ENCODE assay signal across 8 cellular contexts in genomic region chr18:2994603-2995432, GRCh38. TPM values are rescaled to one million over a fixed set of nuclear protein-coding genes. Genes with fewer than 3 reads are reported as not detected.
DNase-seq lines count a peak whose midpoint lies in the region; ATAC-seq, FAIRE-seq and TF ChIP-seq lines count a peak whose summit lies in the region.

No MANE protein-coding gene starts in this region.

- H3K4me3 Mint-ChIP-seq in astrocyte (ENCODE audit: unreplicated experiment) (no peak overlapping the region), neural progenitor cell (no peak overlapping the region)

- FAIRE-seq in astrocyte (lab: Jason Lieb, UNC), result no peak

- H3K4me1 Mint-ChIP-seq in astrocyte (ENCODE audit: low read depth, unreplicated experiment), result peaks cover 10% of the 10 kb centered on the region
- peaks cover 22% of the 10 kb centered on the region for H3K4me1 Mint-ChIP-seq in neural progenitor cell

- no peaks in the 10 kb centered on the region for H3K9me3 Mint-ChIP-seq in astrocyte (ENCODE audit: unreplicated experiment)
- H3K9me3 Mint-ChIP-seq in neural progenitor cell, result peaks cover 24% of the 10 kb centered on the region

- H3K27ac Mint-ChIP-seq in astrocyte (ENCODE audit: unreplicated experiment) (peak overlapping the region; percentile 47), neural progenitor cell (no peak overlapping the region)

- H3K36me3 ChIP-seq in astrocyte (ENCODE audit: insufficient read depth, low read length) (no peaks in the 10 kb centered on the region), neural progenitor cell (no peaks in the 10 kb centered on the region)

- H3K9ac ChIP-seq in astrocyte (ENCODE audit: low read length), result no peak overlapping the region
- H3K9ac ChIP-seq in neural progenitor cell, result no peak overlapping the region

- H3K9me3 ChIP-seq in astrocyte (ENCODE audit: insufficient read depth, low read depth, low read length), result no peaks in the 10 kb centered on the region
- H3K9me3 ChIP-seq in neural progenitor cell (ENCODE audit: low read depth), result no peaks in the 10 kb centered on the region

- H3K27ac ChIP-seq in astrocyte (ENCODE audit: low read depth, low read length), result no peak overlapping the region
- H3K27ac ChIP-seq in neural progenitor cell, result no peak overlapping the region

- peaks cover 7% of the 10 kb centered on the region for H3K4me1 ChIP-seq in astrocyte (ENCODE audit: insufficient read depth, low read length)
- H3K4me1 ChIP-seq in neural progenitor cell, result peaks cover 10% of the 10 kb centered on the region

- peaks cover 35% of the 10 kb centered on the region for H4K20me1 ChIP-seq in astrocyte (ENCODE audit: insufficient read depth, low read length)
- H4K20me1 ChIP-seq in neural progenitor cell (ENCODE audit: low read depth), result peaks cover 35% of the 10 kb centered on the region

- H3K27me3 Mint-ChIP-seq in astrocyte (ENCODE audit: low read depth, unreplicated experiment) (no peaks in the 10 kb centered on the region), neural progenitor cell (ENCODE audit: insufficient read depth, low read depth) (peaks cover 2% of the 10 kb centered on the region)

- peak; percentile 79 for ATAC-seq in GM18517 (IDR thresholded peaks at IDR 0.05; ENCODE audit: unreplicated experiment)
- ATAC-seq in HG02943 (IDR thresholded peaks at IDR 0.05; ENCODE audit: low read depth, unreplicated experiment), result peak; percentile 60

- no peaks in the 10 kb centered on the region for H3K27me3 ChIP-seq in astrocyte (ENCODE audit: insufficient read depth, low read length)
- no peaks in the 10 kb centered on the region for H3K27me3 ChIP-seq in neural progenitor cell

- H3K79me2 ChIP-seq in astrocyte (ENCODE audit: insufficient read depth, low read length) (peaks cover 59% of the 10 kb centered on the region), neural progenitor cell (ENCODE audit: low read depth) (peaks cover 85% of the 10 kb centered on the region)

- H3K4me3 ChIP-seq in astrocyte (ENCODE audit: insufficient read depth, low read depth, low read length) (no peak overlapping the region), neural progenitor cell (no peak overlapping the region)

- no peak overlapping the region for H3K4me2 ChIP-seq in astrocyte (ENCODE audit: low read length)
- H3K4me2 ChIP-seq in neural progenitor cell, result no peak overlapping the region

- DNase-seq in T-helper 1 cell (peak; percentile 42 to 71 (median 61)), astrocyte (ENCODE audit: low read depth) (no peak), neural progenitor cell (ENCODE audit: low spot score) (no peak), NCI-H1436 (lab: John Stamatoyannopoulos, UW) (no peak), anterior cingulate cortex (lab: John Stamatoyannopoulos, UW) (no peak), NCI-H510A treated with DMSO at 0.1 percent for 48 hours (lab: John Stamatoyannopoulos, UW) (no peak)

- H2AFZ ChIP-seq in astrocyte (ENCODE audit: low read depth, low read length) (no peak overlapping the region), neural progenitor cell (replicated peaks) (no peak overlapping the region)

- H3K36me3 Mint-ChIP-seq in astrocyte (ENCODE audit: low read depth, unreplicated experiment) (peaks cover 2% of the 10 kb centered on the region), neural progenitor cell (peaks cover 29% of the 10 kb centered on the region)

- TF ChIP-seq CTCF in astrocyte (IDR thresholded peaks at IDR 0.05; ENCODE audit: insufficient read depth, low read depth, low read length) (no peak), neural progenitor cell (IDR thresholded peaks at IDR 0.05) (peak; percentile 16)

- H3F3A ChIP-seq in neural progenitor cell (ENCODE audit: low read depth), result peaks cover 18% of the 10 kb centered on the region

RNA-seq across cellular contexts. Expression of gene LPIN2, which starts 18.1 kb away (rescaled TPM):
- total RNA-seq in astrocyte, result 14.6 and 16.5 TPM in 2 replicates
- total RNA-seq in neural progenitor cell (ENCODE audit: low replicate concordance), result 32.1 and 35.5 TPM in 2 replicates

Comparison
In these comparisons a context has a peak if more than half of its experiments do, and no peak if none do; other contexts are left out.
1. DNase-seq: peak in T-helper 1 cell (5 of 5); none in astrocyte (single experiment), neural progenitor cell (single experiment), NCI-H1436 (single experiment), anterior cingulate cortex (0 of 58) and NCI-H510A treated with DMSO at 0.1 percent for 48 hours (single experiment).